In genomic region chr7:116906391-116906790, GRCh38 we compare ENCODE assay signal across 27 cellular contexts.
"Had no signal": no experiment of that assay in that cellular context is flagged by ENCODE, and none has a peak within 500 bp of the region (broad histone marks: within the 10 kb centered on the region; RNA-seq: fewer than 3 reads in every experiment).

No MANE protein-coding gene starts in this region.

- H3K27ac ChIP-seq: brain microvascular endothelial cell, SK-N-MC had no signal

- H3K9me3 Mint-ChIP-seq: activated B cell treated with CpG ODN at 0.5 μM for 24 hours; activated CD4-positive, alpha-beta T cell treated with anti-CD3 and anti-CD28 coated beads, Interleukin-2, amount 10 ng/mL, durations not matched to agents 24 days and 14 days; activated naive CD4-positive, alpha-beta T cell treated with anti-CD3 and anti-CD28 coated beads, Interleukin-2, amount 50 U/mL, for 72 hours; activated T-cell treated with anti-CD3 and anti-CD28 coated beads, Interleukin-2, amount 50 U/mL, for 24 hours; activated T-helper 1 cell treated with anti-CD3 and anti-CD28 coated beads, Interleukin-12 subunit alpha, Interleukin-12 subunit beta, Interleukin-2, Interleukin-4 antibody, amounts not matched to agents 30 ng/mL and 10 ng/mL and 1 ng/mL, durations not matched to agents 14 hours and 24 hours and 36 hours; T-cell had no signal

- ATAC-seq: activated CD8-positive, alpha-beta memory T cell treated with anti-CD3 and anti-CD28 coated beads, Interleukin-2, amount 10 ng/mL, durations not matched to agents 7 days and 5 days; activated naive CD4-positive, alpha-beta T cell treated with anti-CD3 and anti-CD28 coated beads, Interleukin-2, amount 50 U/mL, for 72 hours; T-cell had no signal

- H3K4me3 ChIP-seq: cardiac muscle cell, SK-N-MC had no signal

- FAIRE-seq: astrocyte, TTC549 had no signal

- H3K4me1 Mint-ChIP-seq: activated B cell treated with CpG ODN at 0.5 μM for 24 hours; activated CD4-positive, alpha-beta T cell treated with anti-CD3 and anti-CD28 coated beads, Interleukin-2, amount 10 ng/mL, durations not matched to agents 24 days and 14 days; activated CD8-positive, alpha-beta memory T cell treated with anti-CD3 and anti-CD28 coated beads, Interleukin-2, amount 10 ng/mL, durations not matched to agents 7 days and 5 days had no signal

- H3K27me3 ChIP-seq: brain microvascular endothelial cell, cardiac muscle cell had no signal

- H3K27me3 Mint-ChIP-seq: activated B cell treated with CpG ODN at 0.5 μM for 24 hours; activated CD4-positive, alpha-beta T cell treated with anti-CD3 and anti-CD28 coated beads, Interleukin-2, amount 10 ng/mL, durations not matched to agents 24 days and 14 days; activated CD8-positive, alpha-beta memory T cell treated with anti-CD3 and anti-CD28 coated beads, Interleukin-2, amount 10 ng/mL, durations not matched to agents 7 days and 5 days; activated T-cell treated with anti-CD3 and anti-CD28 coated beads, Interleukin-2, amount 50 U/mL, for 24 hours; T-cell had no signal

- H3K4me3 Mint-ChIP-seq: activated B cell treated with CpG ODN at 0.5 μM for 24 hours; activated CD4-positive, alpha-beta T cell treated with anti-CD3 and anti-CD28 coated beads, Interleukin-2, amount 10 ng/mL, durations not matched to agents 24 days and 14 days; activated CD8-positive, alpha-beta memory T cell treated with anti-CD3 and anti-CD28 coated beads, Interleukin-2, amount 10 ng/mL, durations not matched to agents 7 days and 5 days; activated T-cell treated with anti-CD3 and anti-CD28 coated beads, Interleukin-2, amount 50 U/mL, for 24 hours; activated T-helper 1 cell treated with anti-CD3 and anti-CD28 coated beads, Interleukin-12 subunit alpha, Interleukin-12 subunit beta, Interleukin-2, Interleukin-4 antibody, amounts not matched to agents 30 ng/mL and 10 ng/mL and 1 ng/mL, durations not matched to agents 14 hours and 24 hours and 36 hours; T-cell had no signal

- H3K27ac Mint-ChIP-seq: activated B cell treated with CpG ODN at 0.5 μM for 24 hours; activated CD4-positive, alpha-beta T cell treated with anti-CD3 and anti-CD28 coated beads, Interleukin-2, amount 10 ng/mL, durations not matched to agents 24 days and 14 days; activated CD8-positive, alpha-beta memory T cell treated with anti-CD3 and anti-CD28 coated beads, Interleukin-2, amount 10 ng/mL, durations not matched to agents 7 days and 5 days; activated naive CD4-positive, alpha-beta T cell treated with anti-CD3 and anti-CD28 coated beads, Interleukin-2, amount 50 U/mL, for 72 hours; activated T-cell treated with anti-CD3 and anti-CD28 coated beads, Interleukin-2, amount 50 U/mL, for 24 hours; activated T-helper 1 cell treated with anti-CD3 and anti-CD28 coated beads, Interleukin-12 subunit alpha, Interleukin-12 subunit beta, Interleukin-2, Interleukin-4 antibody, amounts not matched to agents 30 ng/mL and 10 ng/mL and 1 ng/mL, durations not matched to agents 14 hours and 24 hours and 36 hours; T-cell had no signal

- DNase-seq: activated B cell treated with CpG ODN at 0.5 μM for 24 hours; activated CD4-positive, alpha-beta T cell treated with anti-CD3 and anti-CD28 coated beads for 1 hour; activated CD4-positive, alpha-beta T cell treated with anti-CD3 and anti-CD28 coated beads, Interleukin-2, amount 10 ng/mL, durations not matched to agents 24 days and 14 days; activated CD4-positive, alpha-beta T cell treated with anti-CD3 and anti-CD28 coated beads, Interleukin-2, amount 50 U/mL, for 48 hours; activated CD8-positive, alpha-beta memory T cell treated with anti-CD3 and anti-CD28 coated beads, Interleukin-2, amount 10 ng/mL, durations not matched to agents 7 days and 5 days; activated effector memory CD4-positive, alpha-beta T cell treated with Interleukin-2 at 50 U/mL for 16 hours; activated naive CD4-positive, alpha-beta T cell treated with Interleukin-2 at 50 U/mL for 16 hours; activated T-cell treated with anti-CD3 and anti-CD28 coated beads, Interleukin-2, amount 50 U/mL, for 24 hours; amygdala; brain microvascular endothelial cell; KG1; NCI-H1092; NCI-H1417; NCI-H2081; NCI-H2227 treated with DMSO at 0.1 percent for 48 hours; NCI-H446 treated with DMSO at 0.1 percent for 48 hours; NCI-H524 treated with DMSO at 0.1 percent for 48 hours; NCI-H748 treated with DMSO at 0.1 percent for 48 hours; T-cell; T-helper 2 cell; T1000 had no signal
